In genomic region chr14:36293824-36294223, GRCh38 we compare ENCODE assay signal across 17 cellular contexts. TPM values are rescaled to one million over a fixed set of nuclear protein-coding genes. Genes with fewer than 3 reads are reported as not detected.
DNase-seq lines count a peak whose midpoint lies in the region; ATAC-seq, FAIRE-seq and TF ChIP-seq lines count a peak whose summit lies in the region.
"Had no signal": no experiment of that assay in that cellular context is flagged by ENCODE, and none has a peak within 500 bp of the region (broad histone marks: within the 10 kb centered on the region; RNA-seq: fewer than 3 reads in every experiment).

No MANE protein-coding gene starts in this region.

- no peak overlapping the region for H3K27ac Mint-ChIP-seq in stimulated activated naive CD8-positive, alpha-beta T cell treated with anti-CD3 and anti-CD28 coated beads, Interleukin-15, amount 100 ng/mL, for 72 hours
- H3K27ac Mint-ChIP-seq: activated naive CD4-positive, alpha-beta T cell treated with anti-CD3 and anti-CD28 coated beads, Interleukin-2, amount 50 U/mL, for 24 hours had no signal

- no peak overlapping the region for H3K4me3 Mint-ChIP-seq in stimulated activated naive CD8-positive, alpha-beta T cell treated with anti-CD3 and anti-CD28 coated beads, Interleukin-15, amount 100 ng/mL, for 72 hours
- H3K4me3 Mint-ChIP-seq: activated naive CD4-positive, alpha-beta T cell treated with anti-CD3 and anti-CD28 coated beads, Interleukin-2, amount 50 U/mL, for 24 hours had no signal

- no peaks in the 10 kb centered on the region for H3K27me3 Mint-ChIP-seq in stimulated activated naive CD8-positive, alpha-beta T cell treated with anti-CD3 and anti-CD28 coated beads, Interleukin-15, amount 100 ng/mL, for 72 hours
- H3K27me3 Mint-ChIP-seq: activated naive CD4-positive, alpha-beta T cell treated with anti-CD3 and anti-CD28 coated beads, Interleukin-2, amount 50 U/mL, for 24 hours had no signal

- H3K4me3 ChIP-seq in BJ (ENCODE audit: low read depth, low read length) (no peak overlapping the region), lower lobe of right lung (no peak overlapping the region)
- H3K4me3 ChIP-seq: ovary, SJSA1, upper lobe of left lung had no signal

- H3K9me3 Mint-ChIP-seq in stimulated activated naive CD8-positive, alpha-beta T cell treated with anti-CD3 and anti-CD28 coated beads, Interleukin-15, amount 100 ng/mL, for 72 hours = no peaks in the 10 kb centered on the region
- H3K9me3 Mint-ChIP-seq: activated naive CD4-positive, alpha-beta T cell treated with anti-CD3 and anti-CD28 coated beads, Interleukin-2, amount 50 U/mL, for 24 hours had no signal

- POLR2A ChIA-PET in BJ (lab: Charles Lee) = interaction anchor here (0.6 kb wide), 1 partner anchor 27 kb away, joined by 15 read pairs; the partner anchor contains the start of gene MBIP

- intact Hi-C loops in lower lobe of right lung (cut with DNase I) = no loop called here

- CTCF ChIA-PET in BJ (lab: Yijun Ruan, JAX) = interaction anchor here (1.0 to 2.6 kb wide), 2 partner anchors 33 to 223 kb away, joined by 3 to 9 read pairs; no protein-coding TSS in a partner anchor

- FAIRE-seq in HTR-8/SVneo (lab: Jason Lieb, UNC) = no peak
- FAIRE-seq: GM12891 had no signal

- TF ChIP-seq CTCF in BJ (IDR thresholded peaks at IDR 0.05; ENCODE audit: insufficient read depth, low read depth, low read length) (no peak), lower lobe of right lung (IDR thresholded peaks at IDR 0.05) (no peak)

- peak; percentile 64 to 65 for ATAC-seq in lower lobe of right lung
- no peak for ATAC-seq in stimulated activated naive CD8-positive, alpha-beta T cell treated with anti-CD3 and anti-CD28 coated beads, Interleukin-15, amount 100 ng/mL, for 72 hours

- H3K36me3 ChIP-seq in BJ (ENCODE audit: control insufficient read depth, insufficient read depth, low read length) (peaks cover 12% of the 10 kb centered on the region), lower lobe of right lung (peaks cover 28% of the 10 kb centered on the region)
- H3K36me3 ChIP-seq: ovary had no signal

- H3K27me3 ChIP-seq in BJ (ENCODE audit: control insufficient read depth, insufficient read depth, low read length) (no peaks in the 10 kb centered on the region), lower lobe of right lung (ENCODE audit: low read depth) (no peaks in the 10 kb centered on the region)
- H3K27me3 ChIP-seq: ovary, SJSA1, upper lobe of left lung had no signal

- no peaks in the 10 kb centered on the region for H3K4me1 ChIP-seq in lower lobe of right lung
- H3K4me1 ChIP-seq: SJSA1 had no signal

- no peaks in the 10 kb centered on the region for H3K9me3 ChIP-seq in lower lobe of right lung
- H3K9me3 ChIP-seq: ovary, SJSA1, upper lobe of left lung had no signal

- DNase-seq in BJ (ENCODE audit: low read depth) (peak; percentile 41), M059J (ENCODE audit: low read depth) (peak; percentile 30), astrocyte of the hippocampus (ENCODE audit: low read depth, low spot score) (peak; percentile 53), lower lobe of right lung (no peak), HTR-8/SVneo (ENCODE audit: insufficient read length, low spot score) (no peak), iPS-NIHi7 (ENCODE audit: extremely low spot score) (no peak)
- no peak for DNase-seq in stimulated activated naive CD8-positive, alpha-beta T cell treated with anti-CD3 and anti-CD28 coated beads, Interleukin-15, amount 100 ng/mL, for 72 hours
- no peak for DNase-seq in activated CD4-positive, alpha-beta T cell treated with anti-CD3 and anti-CD28 coated beads for 48 hours
- DNase-seq: DMS53, NCI-H2029, NCI-H774, ovary had no signal

- no peaks in the 10 kb centered on the region for H3K4me1 Mint-ChIP-seq in stimulated activated naive CD8-positive, alpha-beta T cell treated with anti-CD3 and anti-CD28 coated beads, Interleukin-15, amount 100 ng/mL, for 72 hours
- H3K4me1 Mint-ChIP-seq: activated naive CD4-positive, alpha-beta T cell treated with anti-CD3 and anti-CD28 coated beads, Interleukin-2, amount 50 U/mL, for 24 hours had no signal

- H3K27ac ChIP-seq in lower lobe of right lung = no peak overlapping the region
- H3K27ac ChIP-seq: KMS-11, ovary, SJSA1, upper lobe of left lung had no signal

RNA-seq across cellular contexts. Expression of gene MBIP, which starts 26.6 kb away (rescaled TPM):
- polyA plus RNA-seq in BJ (2011; rRNA removed) = 10.7 and 20.8 TPM in 2 replicates
- polyA minus RNA-seq in BJ (2011; rRNA and poly(A)+ RNA removed) = 8.0 and 12.4 TPM in 2 replicates
- total RNA-seq in M059J (2014; rRNA removed; shearing (Covaris generic)) = 22.3 and 24.6 TPM in 2 replicates
- total RNA-seq in lower lobe of right lung = 111 TPM

Comparison
In these comparisons a context has a peak if more than half of its experiments do, and no peak if none do; other contexts are left out.
1. DNase-seq: peak in BJ (single experiment), M059J (single experiment) and astrocyte of the hippocampus (single experiment); none in lower lobe of right lung (single experiment), stimulated activated naive CD8-positive, alpha-beta T cell treated with anti-CD3 and anti-CD28 coated beads, Interleukin-15, amount 100 ng/mL, for 72 hours (0 of 2), activated CD4-positive, alpha-beta T cell treated with anti-CD3 and anti-CD28 coated beads for 48 hours (single experiment), HTR-8/SVneo (single experiment) and iPS-NIHi7 (single experiment).